Comparison of ENCODE assay signal across 1 cellular context in the genomic region with DNA sequence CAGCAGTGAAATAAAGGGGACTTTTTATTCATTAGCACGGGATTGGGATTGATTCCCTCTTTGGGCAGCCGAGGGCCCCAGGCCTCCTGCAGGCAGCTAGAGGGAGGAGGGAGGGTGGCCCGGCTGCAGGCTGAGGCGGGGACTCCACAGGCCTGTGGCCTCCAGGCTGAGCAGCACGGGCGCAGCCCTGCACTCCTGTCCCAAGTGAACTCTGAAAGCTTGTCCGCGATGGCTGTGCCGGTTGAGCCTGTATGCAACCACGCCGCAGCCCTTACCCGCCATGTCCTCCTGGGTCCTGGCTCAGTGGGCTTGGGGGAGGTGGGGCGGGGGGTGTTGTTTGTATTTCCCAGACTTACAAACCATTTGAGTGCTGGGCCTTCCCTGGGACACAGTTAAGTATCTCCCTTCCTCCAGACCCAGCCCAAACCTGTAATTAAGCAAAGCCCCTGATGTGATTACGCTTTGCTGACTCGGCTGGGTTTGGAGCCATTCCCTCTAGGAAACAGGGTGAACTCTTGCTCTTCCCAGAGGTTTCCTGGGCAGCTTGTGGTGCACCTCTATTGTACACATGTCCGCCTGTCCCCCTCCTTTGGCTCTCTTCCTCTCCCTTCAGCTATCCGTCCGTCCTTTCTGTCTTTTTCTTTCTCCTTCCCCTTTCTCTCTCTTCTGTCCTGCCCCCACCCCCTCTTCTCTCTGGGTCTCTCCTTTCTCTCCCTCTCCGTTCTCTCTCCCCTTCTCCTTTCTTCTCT.
TF ChIP-seq lines count a peak whose summit lies in the region.

No MANE protein-coding gene starts in this region.

TF ChIP-seq in WTC11, 78 proteins besides CTCF, POLR2A, EP300 and RAD21 (continued from another document and continues in another):
- TF ChIP-seq, protein P1, sequence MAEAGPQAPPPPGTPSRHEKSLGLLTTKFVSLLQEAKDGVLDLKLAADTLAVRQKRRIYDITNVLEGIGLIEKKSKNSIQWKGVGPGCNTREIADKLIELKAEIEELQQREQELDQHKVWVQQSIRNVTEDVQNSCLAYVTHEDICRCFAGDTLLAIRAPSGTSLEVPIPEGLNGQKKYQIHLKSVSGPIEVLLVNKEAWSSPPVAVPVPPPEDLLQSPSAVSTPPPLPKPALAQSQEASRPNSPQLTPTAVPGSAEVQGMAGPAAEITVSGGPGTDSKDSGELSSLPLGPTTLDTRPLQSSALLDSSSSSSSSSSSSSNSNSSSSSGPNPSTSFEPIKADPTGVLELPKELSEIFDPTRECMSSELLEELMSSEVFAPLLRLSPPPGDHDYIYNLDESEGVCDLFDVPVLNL (CRISPR knock-in tag; IDR thresholded peaks at IDR 0.05; ENCODE audit: borderline replicate concordance, low read depth) = no peak
- TF ChIP-seq, protein P2, sequence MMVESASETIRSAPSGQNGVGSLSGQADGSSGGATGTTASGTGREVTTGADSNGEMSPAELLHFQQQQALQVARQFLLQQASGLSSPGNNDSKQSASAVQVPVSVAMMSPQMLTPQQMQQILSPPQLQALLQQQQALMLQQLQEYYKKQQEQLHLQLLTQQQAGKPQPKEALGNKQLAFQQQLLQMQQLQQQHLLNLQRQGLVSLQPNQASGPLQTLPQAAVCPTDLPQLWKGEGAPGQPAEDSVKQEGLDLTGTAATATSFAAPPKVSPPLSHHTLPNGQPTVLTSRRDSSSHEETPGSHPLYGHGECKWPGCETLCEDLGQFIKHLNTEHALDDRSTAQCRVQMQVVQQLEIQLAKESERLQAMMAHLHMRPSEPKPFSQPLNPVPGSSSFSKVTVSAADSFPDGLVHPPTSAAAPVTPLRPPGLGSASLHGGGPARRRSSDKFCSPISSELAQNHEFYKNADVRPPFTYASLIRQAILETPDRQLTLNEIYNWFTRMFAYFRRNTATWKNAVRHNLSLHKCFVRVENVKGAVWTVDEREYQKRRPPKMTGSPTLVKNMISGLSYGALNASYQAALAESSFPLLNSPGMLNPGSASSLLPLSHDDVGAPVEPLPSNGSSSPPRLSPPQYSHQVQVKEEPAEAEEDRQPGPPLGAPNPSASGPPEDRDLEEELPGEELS (CRISPR knock-in tag; IDR thresholded peaks at IDR 0.05) = 0 out of 2 replicates have a peak, but pooled peaks have one; percentile 15
- TF ChIP-seq SMAD3 (CRISPR knock-in tag; IDR thresholded peaks at IDR 0.05; ENCODE audit: borderline replicate concordance) = no peak
- 0 out of 2 replicates have a peak, but pooled peaks have one; percentile 38 for TF ChIP-seq KAT7 (CRISPR knock-in tag; IDR thresholded peaks at IDR 0.05; ENCODE audit: borderline replicate concordance)
- TF ChIP-seq, protein P3, sequence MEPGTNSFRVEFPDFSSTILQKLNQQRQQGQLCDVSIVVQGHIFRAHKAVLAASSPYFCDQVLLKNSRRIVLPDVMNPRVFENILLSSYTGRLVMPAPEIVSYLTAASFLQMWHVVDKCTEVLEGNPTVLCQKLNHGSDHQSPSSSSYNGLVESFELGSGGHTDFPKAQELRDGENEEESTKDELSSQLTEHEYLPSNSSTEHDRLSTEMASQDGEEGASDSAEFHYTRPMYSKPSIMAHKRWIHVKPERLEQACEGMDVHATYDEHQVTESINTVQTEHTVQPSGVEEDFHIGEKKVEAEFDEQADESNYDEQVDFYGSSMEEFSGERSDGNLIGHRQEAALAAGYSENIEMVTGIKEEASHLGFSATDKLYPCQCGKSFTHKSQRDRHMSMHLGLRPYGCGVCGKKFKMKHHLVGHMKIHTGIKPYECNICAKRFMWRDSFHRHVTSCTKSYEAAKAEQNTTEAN (CRISPR knock-in tag; IDR thresholded peaks at IDR 0.05) = no peak
- no peak for TF ChIP-seq ZNF671 (CRISPR knock-in tag; IDR thresholded peaks at IDR 0.05)
- TF ChIP-seq SP1 (CRISPR knock-in tag; conservative IDR thresholded peaks at IDR 0.05) = peak; percentile 46; the same call in 1 of the 2 replicates
- TF ChIP-seq, protein P4, sequence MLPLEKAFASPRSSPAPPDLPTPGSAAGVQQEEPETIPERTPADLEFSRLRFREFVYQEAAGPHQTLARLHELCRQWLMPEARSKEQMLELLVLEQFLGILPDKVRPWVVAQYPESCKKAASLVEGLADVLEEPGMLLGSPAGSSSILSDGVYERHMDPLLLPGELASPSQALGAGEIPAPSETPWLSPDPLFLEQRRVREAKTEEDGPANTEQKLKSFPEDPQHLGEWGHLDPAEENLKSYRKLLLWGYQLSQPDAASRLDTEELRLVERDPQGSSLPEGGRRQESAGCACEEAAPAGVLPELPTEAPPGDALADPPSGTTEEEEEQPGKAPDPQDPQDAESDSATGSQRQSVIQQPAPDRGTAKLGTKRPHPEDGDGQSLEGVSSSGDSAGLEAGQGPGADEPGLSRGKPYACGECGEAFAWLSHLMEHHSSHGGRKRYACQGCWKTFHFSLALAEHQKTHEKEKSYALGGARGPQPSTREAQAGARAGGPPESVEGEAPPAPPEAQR (CRISPR knock-in tag; IDR thresholded peaks at IDR 0.05) = no peak
- TF ChIP-seq, protein P5, sequence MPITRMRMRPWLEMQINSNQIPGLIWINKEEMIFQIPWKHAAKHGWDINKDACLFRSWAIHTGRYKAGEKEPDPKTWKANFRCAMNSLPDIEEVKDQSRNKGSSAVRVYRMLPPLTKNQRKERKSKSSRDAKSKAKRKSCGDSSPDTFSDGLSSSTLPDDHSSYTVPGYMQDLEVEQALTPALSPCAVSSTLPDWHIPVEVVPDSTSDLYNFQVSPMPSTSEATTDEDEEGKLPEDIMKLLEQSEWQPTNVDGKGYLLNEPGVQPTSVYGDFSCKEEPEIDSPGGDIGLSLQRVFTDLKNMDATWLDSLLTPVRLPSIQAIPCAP (CRISPR knock-in tag; IDR thresholded peaks at IDR 0.05) = no peak
- TF ChIP-seq, protein P6, sequence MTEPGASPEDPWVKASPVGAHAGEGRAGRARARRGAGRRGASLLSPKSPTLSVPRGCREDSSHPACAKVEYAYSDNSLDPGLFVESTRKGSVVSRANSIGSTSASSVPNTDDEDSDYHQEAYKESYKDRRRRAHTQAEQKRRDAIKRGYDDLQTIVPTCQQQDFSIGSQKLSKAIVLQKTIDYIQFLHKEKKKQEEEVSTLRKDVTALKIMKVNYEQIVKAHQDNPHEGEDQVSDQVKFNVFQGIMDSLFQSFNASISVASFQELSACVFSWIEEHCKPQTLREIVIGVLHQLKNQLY (CRISPR knock-in tag; IDR thresholded peaks at IDR 0.05) = no peak
- TF ChIP-seq, protein P7, sequence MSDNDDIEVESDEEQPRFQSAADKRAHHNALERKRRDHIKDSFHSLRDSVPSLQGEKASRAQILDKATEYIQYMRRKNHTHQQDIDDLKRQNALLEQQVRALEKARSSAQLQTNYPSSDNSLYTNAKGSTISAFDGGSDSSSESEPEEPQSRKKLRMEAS (CRISPR knock-in tag; IDR thresholded peaks at IDR 0.05) = peak; percentile 4; the same call in 1 of the 2 replicates
- no peak for TF ChIP-seq MYBL2 (CRISPR knock-in tag; IDR thresholded peaks at IDR 0.05)
- TF ChIP-seq, protein P8, sequence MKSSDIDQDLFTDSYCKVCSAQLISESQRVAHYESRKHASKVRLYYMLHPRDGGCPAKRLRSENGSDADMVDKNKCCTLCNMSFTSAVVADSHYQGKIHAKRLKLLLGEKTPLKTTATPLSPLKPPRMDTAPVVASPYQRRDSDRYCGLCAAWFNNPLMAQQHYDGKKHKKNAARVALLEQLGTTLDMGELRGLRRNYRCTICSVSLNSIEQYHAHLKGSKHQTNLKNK (CRISPR knock-in tag; IDR thresholded peaks at IDR 0.05) = no peak
- TF ChIP-seq, protein P9, sequence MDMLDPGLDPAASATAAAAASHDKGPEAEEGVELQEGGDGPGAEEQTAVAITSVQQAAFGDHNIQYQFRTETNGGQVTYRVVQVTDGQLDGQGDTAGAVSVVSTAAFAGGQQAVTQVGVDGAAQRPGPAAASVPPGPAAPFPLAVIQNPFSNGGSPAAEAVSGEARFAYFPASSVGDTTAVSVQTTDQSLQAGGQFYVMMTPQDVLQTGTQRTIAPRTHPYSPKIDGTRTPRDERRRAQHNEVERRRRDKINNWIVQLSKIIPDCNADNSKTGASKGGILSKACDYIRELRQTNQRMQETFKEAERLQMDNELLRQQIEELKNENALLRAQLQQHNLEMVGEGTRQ (CRISPR knock-in tag; IDR thresholded peaks at IDR 0.05) = no peak
- no peak for TF ChIP-seq NFYB (CRISPR knock-in tag; conservative IDR thresholded peaks at IDR 0.05; ENCODE audit: low read depth)
- TF ChIP-seq, protein P10, sequence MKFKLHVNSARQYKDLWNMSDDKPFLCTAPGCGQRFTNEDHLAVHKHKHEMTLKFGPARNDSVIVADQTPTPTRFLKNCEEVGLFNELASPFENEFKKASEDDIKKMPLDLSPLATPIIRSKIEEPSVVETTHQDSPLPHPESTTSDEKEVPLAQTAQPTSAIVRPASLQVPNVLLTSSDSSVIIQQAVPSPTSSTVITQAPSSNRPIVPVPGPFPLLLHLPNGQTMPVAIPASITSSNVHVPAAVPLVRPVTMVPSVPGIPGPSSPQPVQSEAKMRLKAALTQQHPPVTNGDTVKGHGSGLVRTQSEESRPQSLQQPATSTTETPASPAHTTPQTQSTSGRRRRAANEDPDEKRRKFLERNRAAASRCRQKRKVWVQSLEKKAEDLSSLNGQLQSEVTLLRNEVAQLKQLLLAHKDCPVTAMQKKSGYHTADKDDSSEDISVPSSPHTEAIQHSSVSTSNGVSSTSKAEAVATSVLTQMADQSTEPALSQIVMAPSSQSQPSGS (CRISPR knock-in tag; IDR thresholded peaks at IDR 0.05; ENCODE audit: borderline replicate concordance, low read depth) = no peak
- TF ChIP-seq, protein P11, sequence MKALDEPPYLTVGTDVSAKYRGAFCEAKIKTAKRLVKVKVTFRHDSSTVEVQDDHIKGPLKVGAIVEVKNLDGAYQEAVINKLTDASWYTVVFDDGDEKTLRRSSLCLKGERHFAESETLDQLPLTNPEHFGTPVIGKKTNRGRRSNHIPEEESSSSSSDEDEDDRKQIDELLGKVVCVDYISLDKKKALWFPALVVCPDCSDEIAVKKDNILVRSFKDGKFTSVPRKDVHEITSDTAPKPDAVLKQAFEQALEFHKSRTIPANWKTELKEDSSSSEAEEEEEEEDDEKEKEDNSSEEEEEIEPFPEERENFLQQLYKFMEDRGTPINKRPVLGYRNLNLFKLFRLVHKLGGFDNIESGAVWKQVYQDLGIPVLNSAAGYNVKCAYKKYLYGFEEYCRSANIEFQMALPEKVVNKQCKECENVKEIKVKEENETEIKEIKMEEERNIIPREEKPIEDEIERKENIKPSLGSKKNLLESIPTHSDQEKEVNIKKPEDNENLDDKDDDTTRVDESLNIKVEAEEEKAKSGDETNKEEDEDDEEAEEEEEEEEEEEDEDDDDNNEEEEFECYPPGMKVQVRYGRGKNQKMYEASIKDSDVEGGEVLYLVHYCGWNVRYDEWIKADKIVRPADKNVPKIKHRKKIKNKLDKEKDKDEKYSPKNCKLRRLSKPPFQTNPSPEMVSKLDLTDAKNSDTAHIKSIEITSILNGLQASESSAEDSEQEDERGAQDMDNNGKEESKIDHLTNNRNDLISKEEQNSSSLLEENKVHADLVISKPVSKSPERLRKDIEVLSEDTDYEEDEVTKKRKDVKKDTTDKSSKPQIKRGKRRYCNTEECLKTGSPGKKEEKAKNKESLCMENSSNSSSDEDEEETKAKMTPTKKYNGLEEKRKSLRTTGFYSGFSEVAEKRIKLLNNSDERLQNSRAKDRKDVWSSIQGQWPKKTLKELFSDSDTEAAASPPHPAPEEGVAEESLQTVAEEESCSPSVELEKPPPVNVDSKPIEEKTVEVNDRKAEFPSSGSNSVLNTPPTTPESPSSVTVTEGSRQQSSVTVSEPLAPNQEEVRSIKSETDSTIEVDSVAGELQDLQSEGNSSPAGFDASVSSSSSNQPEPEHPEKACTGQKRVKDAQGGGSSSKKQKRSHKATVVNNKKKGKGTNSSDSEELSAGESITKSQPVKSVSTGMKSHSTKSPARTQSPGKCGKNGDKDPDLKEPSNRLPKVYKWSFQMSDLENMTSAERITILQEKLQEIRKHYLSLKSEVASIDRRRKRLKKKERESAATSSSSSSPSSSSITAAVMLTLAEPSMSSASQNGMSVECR (CRISPR knock-in tag; IDR thresholded peaks at IDR 0.05; ENCODE audit: borderline replicate concordance) = no peak
- TF ChIP-seq, protein P12, sequence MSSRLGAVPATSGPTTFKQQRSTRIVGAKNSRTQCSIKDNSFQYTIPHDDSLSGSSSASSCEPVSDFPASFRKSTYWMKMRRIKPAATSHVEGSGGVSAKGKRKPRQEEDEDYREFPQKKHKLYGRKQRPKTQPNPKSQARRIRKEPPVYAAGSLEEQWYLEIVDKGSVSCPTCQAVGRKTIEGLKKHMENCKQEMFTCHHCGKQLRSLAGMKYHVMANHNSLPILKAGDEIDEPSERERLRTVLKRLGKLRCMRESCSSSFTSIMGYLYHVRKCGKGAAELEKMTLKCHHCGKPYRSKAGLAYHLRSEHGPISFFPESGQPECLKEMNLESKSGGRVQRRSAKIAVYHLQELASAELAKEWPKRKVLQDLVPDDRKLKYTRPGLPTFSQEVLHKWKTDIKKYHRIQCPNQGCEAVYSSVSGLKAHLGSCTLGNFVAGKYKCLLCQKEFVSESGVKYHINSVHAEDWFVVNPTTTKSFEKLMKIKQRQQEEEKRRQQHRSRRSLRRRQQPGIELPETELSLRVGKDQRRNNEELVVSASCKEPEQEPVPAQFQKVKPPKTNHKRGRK (CRISPR knock-in tag; IDR thresholded peaks at IDR 0.05; ENCODE audit: borderline replicate concordance) = no peak
- TF ChIP-seq, protein P13, sequence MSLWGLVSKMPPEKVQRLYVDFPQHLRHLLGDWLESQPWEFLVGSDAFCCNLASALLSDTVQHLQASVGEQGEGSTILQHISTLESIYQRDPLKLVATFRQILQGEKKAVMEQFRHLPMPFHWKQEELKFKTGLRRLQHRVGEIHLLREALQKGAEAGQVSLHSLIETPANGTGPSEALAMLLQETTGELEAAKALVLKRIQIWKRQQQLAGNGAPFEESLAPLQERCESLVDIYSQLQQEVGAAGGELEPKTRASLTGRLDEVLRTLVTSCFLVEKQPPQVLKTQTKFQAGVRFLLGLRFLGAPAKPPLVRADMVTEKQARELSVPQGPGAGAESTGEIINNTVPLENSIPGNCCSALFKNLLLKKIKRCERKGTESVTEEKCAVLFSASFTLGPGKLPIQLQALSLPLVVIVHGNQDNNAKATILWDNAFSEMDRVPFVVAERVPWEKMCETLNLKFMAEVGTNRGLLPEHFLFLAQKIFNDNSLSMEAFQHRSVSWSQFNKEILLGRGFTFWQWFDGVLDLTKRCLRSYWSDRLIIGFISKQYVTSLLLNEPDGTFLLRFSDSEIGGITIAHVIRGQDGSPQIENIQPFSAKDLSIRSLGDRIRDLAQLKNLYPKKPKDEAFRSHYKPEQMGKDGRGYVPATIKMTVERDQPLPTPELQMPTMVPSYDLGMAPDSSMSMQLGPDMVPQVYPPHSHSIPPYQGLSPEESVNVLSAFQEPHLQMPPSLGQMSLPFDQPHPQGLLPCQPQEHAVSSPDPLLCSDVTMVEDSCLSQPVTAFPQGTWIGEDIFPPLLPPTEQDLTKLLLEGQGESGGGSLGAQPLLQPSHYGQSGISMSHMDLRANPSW (CRISPR knock-in tag; conservative IDR thresholded peaks at IDR 0.05; ENCODE audit: low read depth) = no peak
- TF ChIP-seq, protein P14, sequence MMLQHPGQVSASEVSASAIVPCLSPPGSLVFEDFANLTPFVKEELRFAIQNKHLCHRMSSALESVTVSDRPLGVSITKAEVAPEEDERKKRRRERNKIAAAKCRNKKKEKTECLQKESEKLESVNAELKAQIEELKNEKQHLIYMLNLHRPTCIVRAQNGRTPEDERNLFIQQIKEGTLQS (CRISPR knock-in tag; conservative IDR thresholded peaks at IDR 0.05) = no peak
- TF ChIP-seq ZBTB21 (CRISPR knock-in tag; IDR thresholded peaks at IDR 0.05; ENCODE audit: borderline replicate concordance) = 0 out of 2 replicates have a peak, but pooled peaks have one; percentile 36
- TF ChIP-seq, protein P15, sequence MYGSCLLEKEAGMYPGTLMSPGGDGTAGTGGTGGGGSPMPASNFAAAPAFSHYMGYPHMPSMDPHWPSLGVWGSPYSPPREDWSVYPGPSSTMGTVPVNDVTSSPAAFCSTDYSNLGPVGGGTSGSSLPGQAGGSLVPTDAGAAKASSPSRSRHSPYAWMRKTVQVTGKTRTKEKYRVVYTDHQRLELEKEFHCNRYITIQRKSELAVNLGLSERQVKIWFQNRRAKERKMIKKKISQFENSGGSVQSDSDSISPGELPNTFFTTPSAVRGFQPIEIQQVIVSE (CRISPR knock-in tag; IDR thresholded peaks at IDR 0.05; ENCODE audit: borderline replicate concordance) = no peak
